1 cellular context compared by ENCODE assay signal in the genomic region with DNA sequence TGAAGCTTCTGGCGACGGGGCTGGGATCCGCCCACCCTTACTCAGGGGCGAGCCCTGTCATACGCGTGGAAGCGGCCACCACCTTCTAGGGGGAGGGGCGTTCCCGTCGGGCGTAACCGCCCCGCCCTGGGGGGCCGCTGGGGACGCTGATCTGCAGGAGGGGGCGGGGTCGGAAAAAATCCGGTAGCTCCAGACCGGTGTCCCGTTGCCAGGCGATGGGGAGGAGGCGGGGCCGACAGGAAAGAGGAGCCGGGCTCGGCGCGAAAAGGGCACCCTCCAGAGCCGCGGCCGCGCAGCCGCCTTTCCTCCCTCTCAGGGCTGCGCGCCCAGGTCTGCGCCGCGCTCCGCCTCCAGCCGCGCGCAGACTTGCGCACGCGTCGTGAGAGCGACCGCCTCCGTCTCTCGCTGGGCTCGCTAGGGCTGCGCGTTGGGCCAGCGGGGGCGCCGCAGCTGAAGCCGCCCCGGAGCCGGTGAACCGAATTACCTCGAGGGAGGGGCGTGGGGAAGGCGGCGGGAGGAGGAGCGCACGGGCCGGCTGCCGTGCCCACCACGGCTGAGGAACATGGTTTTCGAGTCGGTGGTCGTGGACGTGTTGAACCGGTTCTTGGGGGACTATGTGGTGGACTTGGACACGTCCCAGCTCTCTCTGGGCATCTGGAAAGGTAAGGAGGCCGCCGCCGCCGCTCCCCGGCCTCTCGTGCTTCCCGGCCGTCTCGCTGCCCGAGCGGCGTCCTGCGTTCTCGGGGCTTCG.
TF ChIP-seq lines count a peak whose summit lies in the region.

Gene VPS13A, plus strand, starts transcription at position 392 of the 751 bp plus-strand sequence. Its CDS starts 171 bp downstream, at position 563.

TF ChIP-seq in HEK293, 187 proteins besides CTCF, POLR2A, EP300 and RAD21 (continued from another document):
- TF ChIP-seq PRDM10 (tag by site-specific recombination; IDR thresholded peaks at IDR 0.05) (peak; percentile 97), ZNF423 (tag by site-specific recombination; IDR thresholded peaks at IDR 0.05) (0 out of 2 replicates have a peak, but pooled peaks have one; percentile 9), ZNF558 (tag by site-specific recombination; IDR thresholded peaks at IDR 0.05) (no peak), ZNF404 (tag by site-specific recombination; IDR thresholded peaks at IDR 0.05) (no peak), IKZF3 (tag by site-specific recombination; IDR thresholded peaks at IDR 0.05) (peak; percentile 49; the same call in 1 of the 2 replicates), ZIC2 (tag by site-specific recombination; IDR thresholded peaks at IDR 0.05) (peak; percentile 42; the same call in 1 of the 2 replicates), SP7 (tag by site-specific recombination; IDR thresholded peaks at IDR 0.05) (0 out of 2 replicates have a peak, but pooled peaks have one; percentile 36), KLF16 (tag by site-specific recombination; IDR thresholded peaks at IDR 0.05) (peak; percentile 87; the same call in 1 of the 2 replicates), ZNF747 (tag by site-specific recombination; IDR thresholded peaks at IDR 0.05) (no peak), KLF8 (tag by site-specific recombination; IDR thresholded peaks at IDR 0.05) (peak; percentile 90), KLF10 (tag by site-specific recombination; IDR thresholded peaks at IDR 0.05) (peak; percentile 68; the same call in 1 of the 2 replicates), ZBTB17 (tag by site-specific recombination; IDR thresholded peaks at IDR 0.05) (0 out of 2 replicates have a peak, but pooled peaks have one; percentile 38), GFI1B (tag by site-specific recombination; IDR thresholded peaks at IDR 0.05) (no peak), TRIM28 (IDR thresholded peaks at IDR 0.05; ENCODE audit: borderline replicate concordance, low read length) (no peak), ZNF843 (tag by site-specific recombination; IDR thresholded peaks at IDR 0.05) (peak; percentile 42; the same call in 1 of the 2 replicates), ZBTB26 (tag by site-specific recombination; optimal IDR thresholded peaks at IDR 0.05) (peak; percentile 95), ZNF223 (tag by site-specific recombination; IDR thresholded peaks at IDR 0.05) (no peak), ZNF266 (tag by site-specific recombination; IDR thresholded peaks at IDR 0.05; ENCODE audit: low read depth) (no peak), ZNF792 (tag by site-specific recombination; IDR thresholded peaks at IDR 0.05) (0 out of 2 replicates have a peak, but pooled peaks have one; percentile 40), ZNF394 (tag by site-specific recombination; IDR thresholded peaks at IDR 0.05; ENCODE audit: borderline replicate concordance) (peak; percentile 20; the same call in 1 of the 2 replicates), ZNF544 (tag by site-specific recombination; IDR thresholded peaks at IDR 0.05) (no peak), ZNF37A (tag by site-specific recombination; IDR thresholded peaks at IDR 0.05) (no peak), EGR2 (tag by site-specific recombination; IDR thresholded peaks at IDR 0.05; ENCODE audit: low read depth) (peak; percentile 34; the same call in 1 of the 2 replicates), ZNF658 (tag by site-specific recombination; IDR thresholded peaks at IDR 0.05) (no peak), ZNF121 (tag by site-specific recombination; IDR thresholded peaks at IDR 0.05) (no peak), ZNF654 (tag by site-specific recombination; IDR thresholded peaks at IDR 0.05; ENCODE audit: low read depth) (no peak), ZNF548 (tag by site-specific recombination; IDR thresholded peaks at IDR 0.05) (no peak), BCL11A (tag by site-specific recombination; IDR thresholded peaks at IDR 0.05; ENCODE audit: low read depth) (no peak; the same call in 1 of the 2 replicates), KLF7 (tag by site-specific recombination; IDR thresholded peaks at IDR 0.05; ENCODE audit: borderline replicate concordance) (peak; percentile 80; the same call in 1 of the 2 replicates), SALL2 (tag by site-specific recombination; IDR thresholded peaks at IDR 0.05; ENCODE audit: borderline replicate concordance) (no peak), ZNF621 (tag by site-specific recombination; IDR thresholded peaks at IDR 0.05) (no peak), ZNF184 (tag by site-specific recombination; IDR thresholded peaks at IDR 0.05) (no peak), ZSCAN23 (tag by site-specific recombination; IDR thresholded peaks at IDR 0.05) (no peak), ZNF585B (tag by site-specific recombination; IDR thresholded peaks at IDR 0.05) (no peak), ZBTB20 (tag by site-specific recombination; IDR thresholded peaks at IDR 0.05) (peak; percentile 28; the same call in 1 of the 2 replicates), GLI4 (tag by site-specific recombination; IDR thresholded peaks at IDR 0.05) (peak; percentile 58; the same call in 1 of the 2 replicates), ZNF140 (tag by site-specific recombination; IDR thresholded peaks at IDR 0.05) (no peak), PRDM1 (tag by site-specific recombination; IDR thresholded peaks at IDR 0.05) (no peak), ZNF596 (tag by site-specific recombination; IDR thresholded peaks at IDR 0.05) (no peak)
- TF ChIP-seq, protein P1, sequence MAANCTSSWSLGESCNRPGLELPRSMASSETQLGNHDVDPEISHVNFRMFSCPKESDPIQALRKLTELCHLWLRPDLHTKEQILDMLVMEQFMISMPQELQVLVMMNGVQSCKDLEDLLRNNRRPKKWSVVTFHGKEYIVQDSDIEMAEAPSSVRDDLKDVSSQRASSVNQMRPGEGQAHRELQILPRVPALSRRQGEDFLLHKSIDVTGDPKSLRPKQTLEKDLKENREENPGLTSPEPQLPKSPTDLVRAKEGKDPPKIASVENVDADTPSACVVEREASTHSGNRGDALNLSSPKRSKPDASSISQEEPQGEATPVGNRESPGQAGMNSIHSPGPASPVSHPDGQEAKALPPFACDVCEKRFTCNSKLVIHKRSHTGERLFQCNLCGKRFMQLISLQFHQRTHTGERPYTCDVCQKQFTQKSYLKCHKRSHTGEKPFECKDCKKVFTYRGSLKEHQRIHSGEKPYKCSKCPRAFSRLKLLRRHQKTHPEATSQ (tag by site-specific recombination; IDR thresholded peaks at IDR 0.05), result 0 out of 2 replicates have a peak, but pooled peaks have one; percentile 51
- TF ChIP-seq, protein P2, sequence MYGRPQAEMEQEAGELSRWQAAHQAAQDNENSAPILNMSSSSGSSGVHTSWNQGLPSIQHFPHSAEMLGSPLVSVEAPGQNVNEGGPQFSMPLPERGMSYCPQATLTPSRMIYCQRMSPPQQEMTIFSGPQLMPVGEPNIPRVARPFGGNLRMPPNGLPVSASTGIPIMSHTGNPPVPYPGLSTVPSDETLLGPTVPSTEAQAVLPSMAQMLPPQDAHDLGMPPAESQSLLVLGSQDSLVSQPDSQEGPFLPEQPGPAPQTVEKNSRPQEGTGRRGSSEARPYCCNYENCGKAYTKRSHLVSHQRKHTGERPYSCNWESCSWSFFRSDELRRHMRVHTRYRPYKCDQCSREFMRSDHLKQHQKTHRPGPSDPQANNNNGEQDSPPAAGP (tag by site-specific recombination; IDR thresholded peaks at IDR 0.05), result no peak
- TF ChIP-seq, protein P3, sequence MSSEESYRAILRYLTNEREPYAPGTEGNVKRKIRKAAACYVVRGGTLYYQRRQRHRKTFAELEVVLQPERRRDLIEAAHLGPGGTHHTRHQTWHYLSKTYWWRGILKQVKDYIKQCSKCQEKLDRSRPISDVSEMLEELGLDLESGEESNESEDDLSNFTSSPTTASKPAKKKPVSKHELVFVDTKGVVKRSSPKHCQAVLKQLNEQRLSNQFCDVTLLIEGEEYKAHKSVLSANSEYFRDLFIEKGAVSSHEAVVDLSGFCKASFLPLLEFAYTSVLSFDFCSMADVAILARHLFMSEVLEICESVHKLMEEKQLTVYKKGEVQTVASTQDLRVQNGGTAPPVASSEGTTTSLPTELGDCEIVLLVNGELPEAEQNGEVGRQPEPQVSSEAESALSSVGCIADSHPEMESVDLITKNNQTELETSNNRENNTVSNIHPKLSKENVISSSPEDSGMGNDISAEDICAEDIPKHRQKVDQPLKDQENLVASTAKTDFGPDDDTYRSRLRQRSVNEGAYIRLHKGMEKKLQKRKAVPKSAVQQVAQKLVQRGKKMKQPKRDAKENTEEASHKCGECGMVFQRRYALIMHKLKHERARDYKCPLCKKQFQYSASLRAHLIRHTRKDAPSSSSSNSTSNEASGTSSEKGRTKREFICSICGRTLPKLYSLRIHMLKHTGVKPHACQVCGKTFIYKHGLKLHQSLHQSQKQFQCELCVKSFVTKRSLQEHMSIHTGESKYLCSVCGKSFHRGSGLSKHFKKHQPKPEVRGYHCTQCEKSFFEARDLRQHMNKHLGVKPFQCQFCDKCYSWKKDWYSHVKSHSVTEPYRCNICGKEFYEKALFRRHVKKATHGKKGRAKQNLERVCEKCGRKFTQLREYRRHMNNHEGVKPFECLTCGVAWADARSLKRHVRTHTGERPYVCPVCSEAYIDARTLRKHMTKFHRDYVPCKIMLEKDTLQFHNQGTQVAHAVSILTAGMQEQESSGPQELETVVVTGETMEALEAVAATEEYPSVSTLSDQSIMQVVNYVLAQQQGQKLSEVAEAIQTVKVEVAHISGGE (tag by site-specific recombination; conservative IDR thresholded peaks at IDR 0.05; ENCODE audit: low read depth), result 0 out of 2 replicates have a peak, but pooled peaks have one; percentile 5
TF ChIP-seq in HEK293: peak in this region for 45.
